Comparison of ENCODE assay signal across 10 cellular contexts in the genomic region with DNA sequence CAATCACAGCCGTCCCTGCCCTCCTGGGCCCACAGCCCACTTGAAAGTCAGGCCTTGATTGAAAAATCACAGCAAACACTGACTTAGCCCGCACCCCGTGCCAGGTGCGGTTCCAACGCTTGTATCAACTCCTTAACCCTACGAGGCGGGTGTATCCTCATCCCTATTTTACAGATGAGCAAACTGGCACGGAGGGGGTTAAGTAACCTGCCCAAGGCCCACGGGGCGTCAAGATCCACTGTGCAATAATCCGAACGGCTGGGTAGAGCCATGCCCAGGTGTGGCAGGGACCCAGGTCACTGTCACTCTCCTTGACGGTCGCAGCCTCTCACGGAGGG. TPM values are rescaled to one million over a fixed set of nuclear protein-coding genes. Genes with fewer than 3 reads are reported as not detected.
DNase-seq lines count a peak whose midpoint lies in the region; ATAC-seq and TF ChIP-seq lines count a peak whose summit lies in the region.
"Had no signal": no experiment of that assay in that cellular context is flagged by ENCODE, and none has a peak within 500 bp of the region (broad histone marks: within the 10 kb centered on the region; RNA-seq: fewer than 3 reads in every experiment).

No MANE protein-coding gene starts in this region.

- peaks cover 0 to 18% of the 10 kb centered on the region in 2 donors for H3K36me3 ChIP-seq in left lung
- peaks cover 5% of the 10 kb centered on the region for H3K36me3 ChIP-seq in thoracic aorta

- H3K4me1 ChIP-seq in left lung (peaks cover 0 to 16% of the 10 kb centered on the region in 2 donors), thoracic aorta (ENCODE audit: control insufficient read depth in 1 of 2, low read depth in 2 of 2) (peaks cover 6 to 21% of the 10 kb centered on the region in 2 donors)

- intact Hi-C loops in left lung (cut with DNase I): no loop called here

- no peaks in the 10 kb centered on the region for H3K36me3 Mint-ChIP-seq in activated naive CD4-positive, alpha-beta T cell treated with anti-CD3 and anti-CD28 coated beads, Interleukin-2, amount 10 ng/mL, durations not matched to agents 7 days and 5 days
- no peaks in the 10 kb centered on the region for H3K36me3 Mint-ChIP-seq in activated naive CD8-positive, alpha-beta T cell treated with anti-CD3 and anti-CD28 coated beads for 36 hours

- peaks cover 35% of the 10 kb centered on the region for H3K27me3 Mint-ChIP-seq in activated naive CD4-positive, alpha-beta T cell treated with anti-CD3 and anti-CD28 coated beads, Interleukin-2, amount 10 ng/mL, durations not matched to agents 7 days and 5 days
- H3K27me3 Mint-ChIP-seq in activated naive CD8-positive, alpha-beta T cell treated with anti-CD3 and anti-CD28 coated beads for 36 hours: peaks cover 8% of the 10 kb centered on the region

- H3K27ac Mint-ChIP-seq in activated naive CD4-positive, alpha-beta T cell treated with anti-CD3 and anti-CD28 coated beads, Interleukin-2, amount 10 ng/mL, durations not matched to agents 7 days and 5 days: no peak overlapping the region
- H3K27ac Mint-ChIP-seq in activated naive CD8-positive, alpha-beta T cell treated with anti-CD3 and anti-CD28 coated beads for 36 hours: no peak overlapping the region

- CTCF ChIA-PET in activated naive CD4-positive, alpha-beta T cell treated with anti-CD3 and anti-CD28 coated beads, Interleukin-2, amount 10 ng/mL, durations not matched to agents 7 days and 5 days (lab: Charles Lee): interaction anchor here (0.8 kb wide), 1 partner anchor 19 kb away, joined by 3 read pairs; no protein-coding TSS in a partner anchor

- ATAC-seq in left lung (no peak), thoracic aorta (ENCODE audit: insufficient number of reproducible peaks, low FRiP score, low read depth) (no peak)

- H3K9me3 Mint-ChIP-seq in activated naive CD4-positive, alpha-beta T cell treated with anti-CD3 and anti-CD28 coated beads, Interleukin-2, amount 10 ng/mL, durations not matched to agents 7 days and 5 days: no peaks in the 10 kb centered on the region
- H3K9me3 Mint-ChIP-seq in activated naive CD8-positive, alpha-beta T cell treated with anti-CD3 and anti-CD28 coated beads for 36 hours: no peaks in the 10 kb centered on the region

- H3K4me3 ChIP-seq in left lung: peak overlapping the region; percentile 27 to 47
- H3K4me3 ChIP-seq in thoracic aorta: peak overlapping the region; percentile 66

- no peak for DNase-seq in activated naive CD4-positive, alpha-beta T cell treated with anti-CD3 and anti-CD28 coated beads, Interleukin-2, amount 10 ng/mL, durations not matched to agents 7 days and 5 days
- DNase-seq in activated naive CD4-positive, alpha-beta T cell treated with Interleukin-2 at 50 U/mL for 16 hours: no peak
- no peak for DNase-seq in activated naive CD8-positive, alpha-beta T cell treated with anti-CD3 and anti-CD28 coated beads for 36 hours
- DNase-seq in left lung (no peak), thoracic aorta (ENCODE audit: low spot score) (no peak), dedifferentiated amniotic fluid mesenchymal stem cell (ENCODE audit: extremely low spot score) (no peak), DMS 273 treated with DMSO at 0.1 percent for 48 hours (lab: John Stamatoyannopoulos, UW) (no peak)
- no peak for DNase-seq in central memory CD4-positive, alpha-beta T cell
- DNase-seq: activated effector memory CD4-positive, alpha-beta T cell treated with Interleukin-2 at 50 U/mL for 16 hours; left cardiac atrium had no signal

- H3K4me3 Mint-ChIP-seq in activated naive CD4-positive, alpha-beta T cell treated with anti-CD3 and anti-CD28 coated beads, Interleukin-2, amount 10 ng/mL, durations not matched to agents 7 days and 5 days: peak overlapping the region; percentile 75
- peak overlapping the region; percentile 73 for H3K4me3 Mint-ChIP-seq in activated naive CD8-positive, alpha-beta T cell treated with anti-CD3 and anti-CD28 coated beads for 36 hours

- TF ChIP-seq CTCF in left lung (IDR thresholded peaks at IDR 0.05) (no peak), thoracic aorta (IDR thresholded peaks at IDR 0.05) (no peak)

- H3K9me3 ChIP-seq in left lung (no peaks in the 10 kb centered on the region), thoracic aorta (no peaks in the 10 kb centered on the region)

- H3K27ac ChIP-seq in left lung: no peak overlapping the region
- no peak overlapping the region for H3K27ac ChIP-seq in thoracic aorta

- H3K27me3 ChIP-seq in left lung (peaks cover 0 to 29% of the 10 kb centered on the region in 2 donors), thoracic aorta (replicated peaks; ENCODE audit: insufficient read depth) (no peaks in the 10 kb centered on the region)

- H3K4me1 Mint-ChIP-seq in activated naive CD4-positive, alpha-beta T cell treated with anti-CD3 and anti-CD28 coated beads, Interleukin-2, amount 10 ng/mL, durations not matched to agents 7 days and 5 days: peaks cover 9% of the 10 kb centered on the region
- H3K4me1 Mint-ChIP-seq in activated naive CD8-positive, alpha-beta T cell treated with anti-CD3 and anti-CD28 coated beads for 36 hours: peaks cover 10% of the 10 kb centered on the region

RNA-seq across cellular contexts. Expression of a gene that starts 0.6 kb away (rescaled TPM):
- total RNA-seq in activated naive CD8-positive, alpha-beta T cell treated with anti-CD3 and anti-CD28 coated beads for 36 hours: under 1 TPM; 0.06 to 0.22 TPM
- 1 to 10 TPM in 1 of 2 donors, under 1 TPM in 1; 0.79 to 4.0 TPM for total RNA-seq in left lung
- total RNA-seq in thoracic aorta: under 1 TPM; under 0.01 to 0.14 TPM

RNA-seq across cellular contexts. Expression of a gene that starts 50.5 kb away (rescaled TPM):
- total RNA-seq in activated naive CD8-positive, alpha-beta T cell treated with anti-CD3 and anti-CD28 coated beads for 36 hours: 10 to 100 TPM; 49.5 to 54.3 TPM
- total RNA-seq in left lung: 10 to 100 TPM; 20.7 to 37.2 TPM
- total RNA-seq in thoracic aorta: 10 to 100 TPM; 14.1 to 32.9 TPM
